In the genomic region with DNA sequence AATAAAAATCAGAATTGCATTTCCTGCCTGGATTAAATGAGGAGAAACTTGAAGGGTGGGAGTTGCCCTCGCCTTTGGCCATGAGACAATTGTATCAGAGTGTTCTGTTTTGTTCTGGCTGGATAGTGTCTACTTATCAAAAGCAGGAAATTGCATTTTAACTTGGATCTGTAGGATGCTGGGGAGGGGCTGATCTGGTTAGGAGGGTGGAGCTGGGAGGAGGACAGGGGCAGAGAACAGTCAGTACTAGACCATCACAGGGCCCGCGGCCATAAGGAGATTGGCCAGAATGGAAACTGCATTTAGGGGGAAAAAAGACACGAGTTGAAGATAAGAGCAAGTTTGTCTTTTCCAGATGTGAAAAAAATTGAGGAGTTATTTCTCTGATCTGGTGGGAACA, we compare ENCODE assay signal across 15 cellular contexts.
DNase-seq lines count a peak whose midpoint lies in the region; ATAC-seq and TF ChIP-seq lines count a peak whose summit lies in the region.
"Had no signal": no experiment of that assay in that cellular context is flagged by ENCODE, and none has a peak within 500 bp of the region (broad histone marks: within the 10 kb centered on the region; RNA-seq: fewer than 3 reads in every experiment).

No MANE protein-coding gene starts in this region.

- TF ChIP-seq RAD21 in SK-N-SH (IDR thresholded peaks at IDR 0.05; ENCODE audit: low read length): peak; percentile 8; the same call in 1 of the 2 replicates

- POLR2A ChIA-PET in SK-N-SH (lab: Yijun Ruan, JAX): interaction anchor here (1.2 kb wide), 1 partner anchor 16 kb away, joined by 9 read pairs; no protein-coding TSS in a partner anchor
- POLR2A ChIA-PET in GM10248 (lab: Yijun Ruan, JAX): no interaction called here

- H3K4me1 ChIP-seq in SK-N-SH (ENCODE audit: control insufficient read depth in 1 of 2, insufficient read depth in 2 of 2, low read depth in 1 of 2, low read length in 1 of 2): peaks cover 0 to 11% of the 10 kb centered on the region in 2 experiments; a peak in 2 of 4 replicates
- H3K4me1 ChIP-seq in right cardiac atrium (ENCODE audit: control insufficient read depth, insufficient read depth, low read length): peaks cover 5% of the 10 kb centered on the region
- peaks cover 12% of the 10 kb centered on the region for H3K4me1 ChIP-seq in suprapubic skin

- no peaks in the 10 kb centered on the region for H3F3A ChIP-seq in SK-N-SH (replicated peaks; ENCODE audit: insufficient read depth)

- TF ChIP-seq POLR2A in suprapubic skin (IDR thresholded peaks at IDR 0.05): no peak

- no peaks in the 10 kb centered on the region for H4K20me1 ChIP-seq in SK-N-SH (ENCODE audit: insufficient read depth)

- ATAC-seq in right cardiac atrium (peak; percentile 92 to 93), GM18519 (IDR thresholded peaks at IDR 0.05; ENCODE audit: low FRiP score, unreplicated experiment) (no peak)

- no peak overlapping the region for H3K4me2 ChIP-seq in SK-N-SH

- H3K27me3 ChIP-seq in SK-N-SH (ENCODE audit: insufficient read depth) (no peaks in the 10 kb centered on the region), right cardiac atrium (ENCODE audit: control insufficient read depth, insufficient read depth) (no peaks in the 10 kb centered on the region), suprapubic skin (peaks cover 9% of the 10 kb centered on the region)

- CTCF ChIA-PET in SK-N-SH (lab: Yijun Ruan, JAX): no interaction called here
- CTCF ChIA-PET in GM10248 (lab: Yijun Ruan, JAX): no interaction called here

- H3K9ac ChIP-seq in SK-N-SH: no peak overlapping the region

- intact Hi-C loops in right cardiac atrium (cut with DNase I): no loop called here

- peak overlapping the region in 1 of 2 experiments; percentile 62; a peak in 1 of 4 replicates for H3K27ac ChIP-seq in SK-N-SH (ENCODE audit: low read depth in 2 of 2, low read length in 1 of 2)
- no peak overlapping the region for H3K27ac ChIP-seq in right cardiac atrium (ENCODE audit: low read length)
- H3K27ac ChIP-seq in suprapubic skin: peak overlapping the region; percentile 16

- TF ChIP-seq CTCF in SK-N-SH (IDR thresholded peaks at IDR 0.05) (no peak), fibroblast of pulmonary artery (IDR thresholded peaks at IDR 0.05; ENCODE audit: low read length, missing control alignments) (no peak), suprapubic skin (IDR thresholded peaks at IDR 0.05) (no peak), GM10248 (IDR thresholded peaks at IDR 0.05; ENCODE audit: control extremely low read depth, extremely low read depth, low read depth, missing control alignments) (no peak)

- H3K79me2 ChIP-seq in SK-N-SH (ENCODE audit: insufficient read depth): no peaks in the 10 kb centered on the region

- 10% methylated on average over 4 of the region's 4 CpGs for whole genome bisulfite sequencing in SK-N-SH (ENCODE audit: low lambda C conversion rate)
- WGBS in right cardiac atrium: 37% methylated on average over 4 of the region's 4 CpGs
- WGBS in suprapubic skin: 57% methylated on average over 4 of the region's 4 CpGs

- DNase-seq in SK-N-SH (peak; percentile 87), fibroblast of pulmonary artery (ENCODE audit: low read depth) (peak; percentile 52), right cardiac atrium (peak; percentile 68 to 88 (median 76)), suprapubic skin (ENCODE audit: low spot score in 2 of 2) (no peak), GM10248 (ENCODE audit: extremely low spot score) (no peak), SW 1271 (lab: John Stamatoyannopoulos, UW) (no peak), HK-2 (ENCODE audit: unreplicated experiment) (no peak)
- DNase-seq: CD4-positive, alpha-beta memory T cell; DMS79; H7; Karpas-422; NCI-H1417; NCI-H2081; NCI-H69 had no signal

- no peak overlapping the region for H3K4me3 ChIP-seq in SK-N-SH (ENCODE audit: low read depth in 2 of 2, low read length in 1 of 2)
- no peak overlapping the region for H3K4me3 ChIP-seq in fibroblast of pulmonary artery (replicated peaks; ENCODE audit: low read depth, low read length)
- H3K4me3 ChIP-seq in right cardiac atrium (ENCODE audit: low read length): no peak overlapping the region
- H3K4me3 ChIP-seq in suprapubic skin: no peak overlapping the region

- H3K9me3 ChIP-seq in SK-N-SH (no peaks in the 10 kb centered on the region), right cardiac atrium (ENCODE audit: control insufficient read depth, low read length) (no peaks in the 10 kb centered on the region), suprapubic skin (no peaks in the 10 kb centered on the region)

- TF ChIP-seq EP300 in SK-N-SH (IDR thresholded peaks at IDR 0.05; ENCODE audit: borderline replicate concordance in 1 of 2, low read depth in 1 of 2, low read length in 1 of 2) (peak in 1 of 2 experiments; percentile 94; a peak in 2 of 4 replicates), suprapubic skin (IDR thresholded peaks at IDR 0.05) (no peak)

- H3K36me3 ChIP-seq in SK-N-SH (replicated peaks in 1 of 2; ENCODE audit: control insufficient read depth in 1 of 2, insufficient read depth in 2 of 2, low read length in 1 of 2) (no peaks in the 10 kb centered on the region), suprapubic skin (no peaks in the 10 kb centered on the region)

- no peaks in the 10 kb centered on the region for H3K9me2 ChIP-seq in SK-N-SH

- no peak overlapping the region for H2AFZ ChIP-seq in SK-N-SH (ENCODE audit: low read depth)

TF ChIP-seq in SK-N-SH, 30 proteins besides CTCF, POLR2A, EP300 and RAD21:
- TF ChIP-seq CHD2 (IDR thresholded peaks at IDR 0.05; ENCODE audit: low read length, partially characterized antibody) (peak; percentile 55), TCF12 (IDR thresholded peaks at IDR 0.05) (peak; percentile 36; the same call in 1 of the 2 replicates), RCOR1 (IDR thresholded peaks at IDR 0.05; ENCODE audit: low read length) (peak; percentile 93), GATA2 (CRISPR knock-in tag; IDR thresholded peaks at IDR 0.05) (peak; percentile 88), SIN3A (IDR thresholded peaks at IDR 0.05; ENCODE audit: borderline replicate concordance, low read depth, low read length) (no peak), TEAD4 (IDR thresholded peaks at IDR 0.05; ENCODE audit: borderline replicate concordance, insufficient read depth) (peak; percentile 35; the same call in 1 of the 2 replicates), RFX5 (IDR thresholded peaks at IDR 0.05; ENCODE audit: low read length) (0 out of 2 replicates have a peak, but pooled peaks have one; percentile 28), FOXJ3 (CRISPR knock-in tag; IDR thresholded peaks at IDR 0.05) (peak; percentile 94)
- TF ChIP-seq, protein P1, sequence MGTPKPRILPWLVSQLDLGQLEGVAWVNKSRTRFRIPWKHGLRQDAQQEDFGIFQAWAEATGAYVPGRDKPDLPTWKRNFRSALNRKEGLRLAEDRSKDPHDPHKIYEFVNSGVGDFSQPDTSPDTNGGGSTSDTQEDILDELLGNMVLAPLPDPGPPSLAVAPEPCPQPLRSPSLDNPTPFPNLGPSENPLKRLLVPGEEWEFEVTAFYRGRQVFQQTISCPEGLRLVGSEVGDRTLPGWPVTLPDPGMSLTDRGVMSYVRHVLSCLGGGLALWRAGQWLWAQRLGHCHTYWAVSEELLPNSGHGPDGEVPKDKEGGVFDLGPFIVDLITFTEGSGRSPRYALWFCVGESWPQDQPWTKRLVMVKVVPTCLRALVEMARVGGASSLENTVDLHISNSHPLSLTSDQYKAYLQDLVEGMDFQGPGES (IDR thresholded peaks at IDR 0.05; ENCODE audit: low read depth, low read length): no peak

Comparison
In these comparisons a context has a peak if more than half of its experiments do, and no peak if none do; other contexts are left out.
1. DNase-seq: peak in SK-N-SH (single experiment), fibroblast of pulmonary artery (single experiment) and right cardiac atrium (3 of 3); none in suprapubic skin (0 of 2), GM10248 (single experiment), SW 1271 (0 of 2) and HK-2 (single experiment).